In genomic region chr1:995665-996633, GRCh38 we compare ENCODE assay signal across 22 cellular contexts. TPM values are rescaled to one million over a fixed set of nuclear protein-coding genes. Genes with fewer than 3 reads are reported as not detected.
A peak's percentile ranks its signal among the peaks of the same experiment; 100 is the strongest.
DNase-seq lines count a peak whose midpoint lies in the region; ATAC-seq and TF ChIP-seq lines count a peak whose summit lies in the region.
"Had no signal": no experiment of that assay in that cellular context is flagged by ENCODE, and none has a peak within 500 bp of the region (broad histone marks: within the 10 kb centered on the region; RNA-seq: fewer than 3 reads in every experiment).

No MANE protein-coding gene starts in this region.

- H3K4me1 Mint-ChIP-seq in GM23338 (peaks cover 5% of the 10 kb centered on the region), natural killer cell (peaks cover 4 to 10% of the 10 kb centered on the region in 2 donors)

- DNase-seq in GM23338 (ENCODE audit: low spot score): peak; percentile 26
- DNase-seq in ecto neural progenitor cell (ENCODE audit: low spot score): peak; percentile 53
- no peak for DNase-seq in natural killer cell
- DNase-seq in GM19238 (ENCODE audit: insufficient read length, low spot score): no peak
- no peak for DNase-seq in SK-N-DZ (ENCODE audit: low spot score)
- DNase-seq: activated T-cell treated with anti-CD3 and anti-CD28 coated beads for 4 hours; adrenal gland; Calu3; gastrocnemius medialis; GOT3; lower lobe of right lung; NCI-H1694 treated with DMSO at 0.1 percent for 48 hours; NCI-H226; NK-92 treated with Interleukin-12 subunit alpha and Interleukin-12 subunit beta, amount 100 ng/mL, for 24 hours; RPMI8226; T-helper 17 cell had no signal

- intact Hi-C loops in natural killer cell (cut with micrococcal nuclease): no loop called here

- H3K4me2 ChIP-seq in GM23338: no peak overlapping the region

- H3K27me3 ChIP-seq in GM23338 (ENCODE audit: insufficient read depth): peaks cover 92% of the 10 kb centered on the region

- H3K27me3 Mint-ChIP-seq in GM23338 (ENCODE audit: insufficient read depth, low read depth, poor library complexity) (peaks cover 76% of the 10 kb centered on the region), natural killer cell (ENCODE audit: low read depth in 2 of 2) (peaks cover 16 to 29% of the 10 kb centered on the region in 2 donors)

- H3K36me3 Mint-ChIP-seq in GM23338 (ENCODE audit: low read depth) (peaks cover 4% of the 10 kb centered on the region), natural killer cell (no peaks in the 10 kb centered on the region)

- H4K20me1 ChIP-seq in GM23338 (replicated peaks; ENCODE audit: insufficient read depth): no peaks in the 10 kb centered on the region

- peaks cover 8% of the 10 kb centered on the region for H3K4me1 ChIP-seq in GM23338 (ENCODE audit: insufficient read depth)

- H3K36me3 ChIP-seq in GM23338 (ENCODE audit: insufficient read depth): no peaks in the 10 kb centered on the region
- H3K36me3 ChIP-seq: adrenal gland, gastrocnemius medialis, lower lobe of right lung, right lobe of liver had no signal

- H2AFZ ChIP-seq in GM23338: no peak overlapping the region

- H3K27ac Mint-ChIP-seq in GM23338 (no peak overlapping the region), natural killer cell (no peak overlapping the region)
- H3K27ac Mint-ChIP-seq: T-helper 17 cell had no signal

- H3K4me3 ChIP-seq in GM23338: no peak overlapping the region
- H3K4me3 ChIP-seq: adrenal gland, gastrocnemius medialis, lower lobe of right lung, right lobe of liver had no signal

- TF ChIP-seq CTCF in 22Rv1 (IDR thresholded peaks at IDR 0.05): no peak
- TF ChIP-seq CTCF in GM23338 (conservative IDR thresholded peaks at IDR 0.05; ENCODE audit: low read depth in 2 of 2): no peak
- TF ChIP-seq CTCF in natural killer cell (IDR thresholded peaks at IDR 0.05): no peak

- H3K4me3 Mint-ChIP-seq in GM23338 (no peak overlapping the region; the same call in 2 of the 3 replicates), natural killer cell (peak overlapping the region; percentile 55)
- H3K4me3 Mint-ChIP-seq: T-helper 17 cell had no signal

- no peak for ATAC-seq in GM23338
- no peak for ATAC-seq in natural killer cell
- ATAC-seq in GM21717 (IDR thresholded peaks at IDR 0.05; ENCODE audit: unreplicated experiment): no peak
- no peak for ATAC-seq in HG03460 (IDR thresholded peaks at IDR 0.05; ENCODE audit: unreplicated experiment)
- ATAC-seq: gastrocnemius medialis, lower lobe of right lung, right lobe of liver, T-helper 17 cell had no signal

- no peaks in the 10 kb centered on the region for H3K79me2 ChIP-seq in GM23338 (replicated peaks; ENCODE audit: insufficient read depth)

- H3K27ac ChIP-seq in 22Rv1: 0 out of 2 replicates have a peak overlapping the region, but pooled peaks have one; percentile 29
- no peak overlapping the region for H3K27ac ChIP-seq in GM23338 (ENCODE audit: low read depth)
- H3K27ac ChIP-seq: adrenal gland, epithelial cell of prostate, gastrocnemius medialis, lower lobe of right lung, right lobe of liver had no signal

- H3K9me2 ChIP-seq in GM23338 (ENCODE audit: insufficient read depth): no peaks in the 10 kb centered on the region

- peaks cover 23% of the 10 kb centered on the region for H3K9me3 Mint-ChIP-seq in GM23338
- no peaks in the 10 kb centered on the region for H3K9me3 Mint-ChIP-seq in natural killer cell

- H3F3A ChIP-seq in GM23338 (replicated peaks; ENCODE audit: low read depth): peaks cover 5% of the 10 kb centered on the region; the same call in 1 of the 2 replicates

TF ChIP-seq in GM23338, 12 proteins besides CTCF, POLR2A, EP300 and RAD21 (continues in another document):
- no peak for TF ChIP-seq STAT1 (IDR thresholded peaks at IDR 0.05; ENCODE audit: unreplicated experiment)
- no peak for TF ChIP-seq POLR2AphosphoS5 (IDR thresholded peaks at IDR 0.05; ENCODE audit: low read depth)
- no peak for TF ChIP-seq EZH2phosphoT487 (IDR thresholded peaks at IDR 0.05; ENCODE audit: unreplicated experiment)
- TF ChIP-seq EZH2 (IDR thresholded peaks at IDR 0.05; ENCODE audit: low read depth, unreplicated experiment): no peak
- no peak for TF ChIP-seq REST (IDR thresholded peaks at IDR 0.05; ENCODE audit: unreplicated experiment)

RNA-seq across cellular contexts. Expression of gene HES4, which starts 3.9 kb away (rescaled TPM):
- 2.3 and 4.8 TPM in 2 replicates for total RNA-seq in GM23338 (2014; rRNA removed; shearing (Covaris generic))
- 6.7 and 7.9 TPM in 2 replicates for polyA plus RNA-seq in GM23338 (2016; fragmentation: Nextera tagmentation; extraction: Ambion mirVana)
- 10 to 100 TPM; 15.4 to 35.5 (median 28.9) TPM for total RNA-seq in natural killer cell
- polyA plus RNA-seq in SK-N-DZ (2014; cell fraction: cytosol; rRNA removed): 127 and 154 TPM in 2 replicates
- polyA plus RNA-seq in SK-N-DZ (2014; cell fraction: nucleus; rRNA removed): 611 and 684 TPM in 2 replicates

RNA-seq across cellular contexts. Expression of gene PERM1, which starts 14.1 kb away (rescaled TPM):
- total RNA-seq in GM23338 (2014; rRNA removed; shearing (Covaris generic)): not detected in 2 replicates
- 0.66 and 1.1 TPM in 2 replicates for polyA plus RNA-seq in GM23338 (2016; fragmentation: Nextera tagmentation; extraction: Ambion mirVana)
- not detected for total RNA-seq in natural killer cell
- 0.35 TPM in 1 of 2 replicates, not detected in the other for polyA plus RNA-seq in SK-N-DZ (2014; cell fraction: cytosol; rRNA removed)
- 0.62 TPM in 1 of 2 replicates, not detected in the other for polyA plus RNA-seq in SK-N-DZ (2014; cell fraction: nucleus; rRNA removed)
- total RNA-seq: Calu3, lower lobe of right lung, T-helper 17 cell had no signal

RNA-seq across cellular contexts. Expression of gene ISG15, which starts 17.3 kb away (rescaled TPM):
- total RNA-seq in GM23338 (2014; rRNA removed; shearing (Covaris generic)): 52.9 and 65.3 TPM in 2 replicates
- polyA plus RNA-seq in GM23338 (2016; fragmentation: Nextera tagmentation; extraction: Ambion mirVana): 101 and 113 TPM in 2 replicates
- 10 to 100 TPM; 17.0 to 56.9 (median 50.2) TPM for total RNA-seq in natural killer cell
- polyA plus RNA-seq in SK-N-DZ (2014; cell fraction: cytosol; rRNA removed): 27.4 and 30.6 TPM in 2 replicates
- 15.3 and 17.6 TPM in 2 replicates for polyA plus RNA-seq in SK-N-DZ (2014; cell fraction: nucleus; rRNA removed)

RNA-seq across cellular contexts. Expression of gene AGRN, which starts 24.0 kb away (rescaled TPM):
- total RNA-seq in GM23338 (2014; rRNA removed; shearing (Covaris generic)): 144 and 185 TPM in 2 replicates
- polyA plus RNA-seq in GM23338 (2016; fragmentation: Nextera tagmentation; extraction: Ambion mirVana): 12.3 and 13.2 TPM in 2 replicates
- 1 to 10 TPM; 4.1 to 5.0 (median 4.6) TPM for total RNA-seq in natural killer cell
- 33.8 and 35.2 TPM in 2 replicates for polyA plus RNA-seq in SK-N-DZ (2014; cell fraction: cytosol; rRNA removed)
- polyA plus RNA-seq in SK-N-DZ (2014; cell fraction: nucleus; rRNA removed): 206 and 207 TPM in 2 replicates

RNA-seq across cellular contexts. Expression of gene PLEKHN1, which starts 29.7 kb away (rescaled TPM):
- 2.2 and 3.3 TPM in 2 replicates for total RNA-seq in GM23338 (2014; rRNA removed; shearing (Covaris generic))
- polyA plus RNA-seq in GM23338 (2016; fragmentation: Nextera tagmentation; extraction: Ambion mirVana): 0.94 and 1.4 TPM in 2 replicates
- 1 to 10 TPM; 1.3 to 1.9 (median 1.3) TPM for total RNA-seq in natural killer cell
- polyA plus RNA-seq in SK-N-DZ (2014; cell fraction: cytosol; rRNA removed): 0.06 TPM in 1 of 2 replicates, not detected in the other
- 0.08 and 0.60 TPM in 2 replicates for polyA plus RNA-seq in SK-N-DZ (2014; cell fraction: nucleus; rRNA removed)
- total RNA-seq: cerebellum had no signal

Comparison
In these comparisons a context has a peak if more than half of its experiments do, and no peak if none do; other contexts are left out.
1. DNase-seq: peak in GM23338 (single experiment) and ecto neural progenitor cell (single experiment); none in natural killer cell (single experiment), GM19238 (single experiment) and SK-N-DZ (single experiment).